ENCODE assay signal across 1 cellular context in the genomic region with DNA sequence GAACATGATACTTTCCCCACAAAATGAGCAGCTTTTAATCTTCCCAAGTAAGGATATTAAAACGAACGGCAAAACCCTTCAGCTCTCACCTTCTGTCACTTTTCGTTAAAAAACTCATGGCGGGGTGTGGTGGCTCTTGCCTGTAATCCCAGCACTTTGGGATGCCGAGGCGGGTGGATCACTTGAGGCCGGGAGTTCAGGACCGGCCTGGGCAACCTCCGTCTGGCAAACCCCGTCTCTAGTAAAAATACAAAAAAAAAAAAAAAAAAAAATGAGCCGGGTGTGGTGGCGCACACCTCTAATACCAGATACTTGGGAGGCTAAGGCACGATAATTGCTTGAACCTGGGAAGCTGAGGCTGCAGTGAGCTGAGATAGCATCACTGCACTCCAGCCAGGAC.
TF ChIP-seq lines count a peak whose summit lies in the region.

No MANE protein-coding gene starts in this region.

TF ChIP-seq in GM12878, 131 proteins besides CTCF, POLR2A, EP300 and RAD21 (continued from another document):
- TF ChIP-seq STAT3 (IDR thresholded peaks at IDR 0.05; ENCODE audit: low read depth, low read length) = no peak
- TF ChIP-seq SP1 (IDR thresholded peaks at IDR 0.05; ENCODE audit: low read depth, low read length) = no peak
- TF ChIP-seq, protein P1, sequence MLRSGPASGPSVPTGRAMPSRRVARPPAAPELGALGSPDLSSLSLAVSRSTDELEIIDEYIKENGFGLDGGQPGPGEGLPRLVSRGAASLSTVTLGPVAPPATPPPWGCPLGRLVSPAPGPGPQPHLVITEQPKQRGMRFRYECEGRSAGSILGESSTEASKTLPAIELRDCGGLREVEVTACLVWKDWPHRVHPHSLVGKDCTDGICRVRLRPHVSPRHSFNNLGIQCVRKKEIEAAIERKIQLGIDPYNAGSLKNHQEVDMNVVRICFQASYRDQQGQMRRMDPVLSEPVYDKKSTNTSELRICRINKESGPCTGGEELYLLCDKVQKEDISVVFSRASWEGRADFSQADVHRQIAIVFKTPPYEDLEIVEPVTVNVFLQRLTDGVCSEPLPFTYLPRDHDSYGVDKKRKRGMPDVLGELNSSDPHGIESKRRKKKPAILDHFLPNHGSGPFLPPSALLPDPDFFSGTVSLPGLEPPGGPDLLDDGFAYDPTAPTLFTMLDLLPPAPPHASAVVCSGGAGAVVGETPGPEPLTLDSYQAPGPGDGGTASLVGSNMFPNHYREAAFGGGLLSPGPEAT (IDR thresholded peaks at IDR 0.05; ENCODE audit: low read depth) = no peak
- TF ChIP-seq SREBF1 (IDR thresholded peaks at IDR 0.05; ENCODE audit: low read length) = no peak
TF ChIP-seq in GM12878: peak in this region for 0.
